In genomic region chr17:65956814-65957213, GRCh38 we compare ENCODE assay signal across 19 cellular contexts.
A peak's percentile ranks its signal among the peaks of the same experiment; 100 is the strongest.
DNase-seq lines count a peak whose midpoint lies in the region; ATAC-seq, FAIRE-seq and TF ChIP-seq lines count a peak whose summit lies in the region.
"Had no signal": no experiment of that assay in that cellular context is flagged by ENCODE, and none has a peak within 500 bp of the region (broad histone marks: within the 10 kb centered on the region; RNA-seq: fewer than 3 reads in every experiment).

No MANE protein-coding gene starts in this region.

- in situ Hi-C loops in HepG2 (cut with HindIII; ENCODE audit: extremely low pct_ligation_motif_present, low pct_unique_long_range_greater_than_20kb): no loop called here

- H3K36me3 Mint-ChIP-seq in astrocyte (ENCODE audit: low read depth, unreplicated experiment): peaks cover 3% of the 10 kb centered on the region
- H3K36me3 Mint-ChIP-seq: CD8-positive, alpha-beta T cell had no signal

- H3K4me2 ChIP-seq in HepG2 (ENCODE audit: low read depth, low read length): no peak overlapping the region
- no peak overlapping the region for H3K4me2 ChIP-seq in astrocyte (ENCODE audit: low read length)
- H3K4me2 ChIP-seq: BLaER1 had no signal

- TF ChIP-seq RAD21 in HepG2 (CRISPR knock-in tag; IDR thresholded peaks at IDR 0.05): no peak

- H3K9me3 Mint-ChIP-seq in astrocyte (ENCODE audit: unreplicated experiment): peaks cover 3% of the 10 kb centered on the region

- H3K27me3 ChIP-seq in HepG2 (ENCODE audit: control insufficient read depth in 1 of 2, insufficient read depth in 2 of 2, low read length in 2 of 2): no peaks in the 10 kb centered on the region
- no peaks in the 10 kb centered on the region for H3K27me3 ChIP-seq in right lobe of liver
- H3K27me3 ChIP-seq in astrocyte (ENCODE audit: insufficient read depth, low read length): no peaks in the 10 kb centered on the region
- H3K27me3 ChIP-seq: BLaER1 had no signal

- no peak overlapping the region for H3K27ac ChIP-seq in HepG2 (ENCODE audit: extremely low read length, insufficient read depth, low read length)
- H3K27ac ChIP-seq in right lobe of liver: no peak overlapping the region
- H3K27ac ChIP-seq in astrocyte (ENCODE audit: low read depth, low read length): no peak overlapping the region
- H3K27ac ChIP-seq: BLaER1 had no signal

- TF ChIP-seq EP300 in HepG2 (IDR thresholded peaks at IDR 0.05; ENCODE audit: low read depth in 2 of 2, low read length in 2 of 2) (no peak), HepG2 (CRISPR knock-in tag; IDR thresholded peaks at IDR 0.05; ENCODE audit: borderline replicate concordance) (no peak)

- TF ChIP-seq CTCF in HepG2 (CRISPR knock-in tag; IDR thresholded peaks at IDR 0.05) (no peak), right lobe of liver (IDR thresholded peaks at IDR 0.05) (no peak), astrocyte (IDR thresholded peaks at IDR 0.05; ENCODE audit: insufficient read depth, low read depth, low read length) (no peak)

- H3K4me3 ChIP-seq in HepG2 (replicated peaks in 1 of 3; ENCODE audit: insufficient read depth in 1 of 3, low read depth in 2 of 3, low read length in 3 of 3): no peak overlapping the region
- no peak overlapping the region for H3K4me3 ChIP-seq in right lobe of liver
- H3K4me3 ChIP-seq in astrocyte (ENCODE audit: insufficient read depth, low read depth, low read length): no peak overlapping the region
- H3K4me3 ChIP-seq: BLaER1, GM12878 had no signal

- H3K4me1 Mint-ChIP-seq in astrocyte (ENCODE audit: low read depth, unreplicated experiment): peaks cover 5% of the 10 kb centered on the region

- peak overlapping the region; percentile 63 for H3K27ac Mint-ChIP-seq in astrocyte (ENCODE audit: unreplicated experiment)
- H3K27ac Mint-ChIP-seq: CD8-positive, alpha-beta T cell had no signal

- no peak for FAIRE-seq in HepG2 (lab: Jason Lieb, UNC)
- FAIRE-seq in astrocyte (lab: Jason Lieb, UNC): no peak
- no peak for FAIRE-seq in urothelium cell line (lab: Jason Lieb, UNC)
- FAIRE-seq: GM12878 had no signal

- H3K4me1 ChIP-seq in HepG2 (ENCODE audit: insufficient read depth, low read length): peaks cover 13% of the 10 kb centered on the region; the same call in 1 of the 2 replicates
- H3K4me1 ChIP-seq in right lobe of liver: no peaks in the 10 kb centered on the region
- H3K4me1 ChIP-seq in astrocyte (ENCODE audit: insufficient read depth, low read length): no peaks in the 10 kb centered on the region
- H3K4me1 ChIP-seq: BLaER1 had no signal

- POLR2A ChIA-PET in HepG2 (lab: Yijun Ruan, JAX): no interaction called here

- H3K36me3 ChIP-seq in HepG2 (replicated peaks in 1 of 2; ENCODE audit: control insufficient read depth in 1 of 2, insufficient read depth in 2 of 2, low read length in 2 of 2) (no peaks in the 10 kb centered on the region; a peak in 1 of 5 replicates), right lobe of liver (no peaks in the 10 kb centered on the region), astrocyte (ENCODE audit: insufficient read depth, low read length) (no peaks in the 10 kb centered on the region)

- H4K20me1 ChIP-seq in HepG2 (ENCODE audit: insufficient read depth, low read length) (no peaks in the 10 kb centered on the region), astrocyte (ENCODE audit: insufficient read depth, low read length) (no peaks in the 10 kb centered on the region)
- H4K20me1 ChIP-seq: BLaER1 had no signal

- no peak overlapping the region for H3K4me3 Mint-ChIP-seq in astrocyte (ENCODE audit: unreplicated experiment)
- H3K4me3 Mint-ChIP-seq: CD8-positive, alpha-beta T cell had no signal

- ATAC-seq in HepG2: no peak
- no peak for ATAC-seq in right lobe of liver
- ATAC-seq in esophagus mucosa: peak; percentile 76
- no peak for ATAC-seq in Right ventricle myocardium inferior
- ATAC-seq: CD8-positive, alpha-beta T cell; GM12878 had no signal

- H2AFZ ChIP-seq in HepG2 (ENCODE audit: low read length): no peak overlapping the region
- no peak overlapping the region for H2AFZ ChIP-seq in astrocyte (ENCODE audit: low read depth, low read length)

- CTCF ChIA-PET in HepG2 (lab: Yijun Ruan, JAX; ENCODE audit: low intra/inter-chr PET ratio, low total read pairs): no interaction called here

- 44% methylated on average over 1 of the region's 1 CpG for WGBS in HepG2 (ENCODE audit: low lambda C conversion rate)
- 70% methylated on average over 1 of the region's 1 CpG for WGBS in right lobe of liver (ENCODE audit: insufficient coverage, low coverage, low lambda C conversion rate, missing lambda C conversion rate)

- no peaks in the 10 kb centered on the region for H3K79me2 ChIP-seq in HepG2 (ENCODE audit: insufficient read depth, low read length)
- no peaks in the 10 kb centered on the region for H3K79me2 ChIP-seq in astrocyte (ENCODE audit: insufficient read depth, low read length)

- H3K9ac ChIP-seq in HepG2 (ENCODE audit: insufficient read depth, low read depth, low read length) (no peak overlapping the region), astrocyte (ENCODE audit: low read length) (no peak overlapping the region)
- H3K9ac ChIP-seq: BLaER1 had no signal

- intact Hi-C loops in HepG2 (cut with micrococcal nuclease; ENCODE audit: unreplicated experiment) (loop anchor here (10.0 kb wide), 1 partner anchor 402 kb away; no protein-coding TSS in a partner anchor), right lobe of liver (cut with DNase I) (no loop called here), Right ventricle myocardium inferior (cut with DNase I) (no loop called here)

- H3K27me3 Mint-ChIP-seq in astrocyte (ENCODE audit: low read depth, unreplicated experiment): no peaks in the 10 kb centered on the region

- peak; percentile 11 for DNase-seq in HepG2 (ENCODE audit: low spot score)
- DNase-seq in right lobe of liver: no peak
- no peak for DNase-seq in astrocyte (ENCODE audit: low read depth)
- DNase-seq in urothelium cell line (ENCODE audit: low spot score): no peak
- DNase-seq in activated CD4-positive, alpha-beta T cell treated with anti-CD3 and anti-CD28 coated beads for 4 hours: no peak
- DNase-seq in Right ventricle myocardium inferior (ENCODE audit: missing footprints): no peak
- DNase-seq in germinal center (ENCODE audit: low spot score): no peak
- DNase-seq: CD8-positive, alpha-beta T cell; DND-41; GDM1; GOT3; KBM-7; NCI-H1436; NCI-H2029; NCI-H2171 treated with DMSO at 0.1 percent for 48 hours; NCI-H748 treated with DMSO at 0.1 percent for 48 hours had no signal

- TF ChIP-seq POLR2A in HepG2 (IDR thresholded peaks at IDR 0.05; ENCODE audit: insufficient read depth in 1 of 2, low read depth in 2 of 2, low read length in 2 of 2) (no peak), right lobe of liver (IDR thresholded peaks at IDR 0.05) (no peak)

- BruUV-seq in HepG2 (replicated peaks; lab: Mats Ljungman, UMichigan): no TSS peak

- H3K9me3 ChIP-seq in HepG2 (ENCODE audit: low read length): no peaks in the 10 kb centered on the region
- peaks cover 0 to 3% (median 0%) of the 10 kb centered on the region in 4 donors for H3K9me3 ChIP-seq in right lobe of liver
- H3K9me3 ChIP-seq in astrocyte (ENCODE audit: insufficient read depth, low read depth, low read length): peaks cover 10% of the 10 kb centered on the region

TF ChIP-seq in HepG2, 621 proteins besides CTCF, POLR2A, EP300 and RAD21:
- TF ChIP-seq FOSL2 (CRISPR knock-in tag; IDR thresholded peaks at IDR 0.05) (peak; percentile 64), MEF2D (CRISPR knock-in tag; IDR thresholded peaks at IDR 0.05) (no peak)
